In genomic region chr3:54733079-54733478, GRCh38 we compare ENCODE assay signal across 11 cellular contexts.
"Had no signal": no experiment of that assay in that cellular context is flagged by ENCODE, and none has a peak within 500 bp of the region (broad histone marks: within the 10 kb centered on the region; RNA-seq: fewer than 3 reads in every experiment).

No MANE protein-coding gene starts in this region.

- H3K36me3 ChIP-seq: gastroesophageal sphincter, left ventricle myocardium inferior, thoracic aorta had no signal

- H3K4me1 ChIP-seq: gastroesophageal sphincter had no signal

- H3K4me3 ChIP-seq: gastroesophageal sphincter, left ventricle myocardium inferior, thoracic aorta had no signal

- H3K27ac ChIP-seq: gastroesophageal sphincter, left ventricle myocardium inferior, thoracic aorta had no signal

- H3K27me3 ChIP-seq: gastroesophageal sphincter had no signal

- DNase-seq: activated B cell treated with CpG ODN at 0.5 μM for 24 hours; activated CD4-positive, alpha-beta T cell treated with anti-CD3 and anti-CD28 coated beads, Interleukin-2, amount 50 U/mL, for 1 hour; activated naive CD4-positive, alpha-beta T cell treated with anti-CD3 and anti-CD28 coated beads, Interleukin-2, amount 10 ng/mL, durations not matched to agents 7 days and 5 days; activated T-cell treated with anti-CD3 and anti-CD28 coated beads for 4 hours; kidney; left ventricle myocardium inferior; mesendoderm; stimulated activated CD4-positive, alpha-beta T cell treated with anti-CD3 and anti-CD28 coated beads, Interleukin-15, amount 100 ng/mL, for 24 hours; stimulated activated CD4-positive, alpha-beta T cell treated with anti-CD3 and anti-CD28 coated beads, Interleukin-4, amount 100 ng/mL, for 24 hours had no signal

- H3K9me3 ChIP-seq: gastroesophageal sphincter had no signal

- ATAC-seq: gastroesophageal sphincter had no signal
